Comparison of ENCODE assay signal across 2 cellular contexts in the genomic region with DNA sequence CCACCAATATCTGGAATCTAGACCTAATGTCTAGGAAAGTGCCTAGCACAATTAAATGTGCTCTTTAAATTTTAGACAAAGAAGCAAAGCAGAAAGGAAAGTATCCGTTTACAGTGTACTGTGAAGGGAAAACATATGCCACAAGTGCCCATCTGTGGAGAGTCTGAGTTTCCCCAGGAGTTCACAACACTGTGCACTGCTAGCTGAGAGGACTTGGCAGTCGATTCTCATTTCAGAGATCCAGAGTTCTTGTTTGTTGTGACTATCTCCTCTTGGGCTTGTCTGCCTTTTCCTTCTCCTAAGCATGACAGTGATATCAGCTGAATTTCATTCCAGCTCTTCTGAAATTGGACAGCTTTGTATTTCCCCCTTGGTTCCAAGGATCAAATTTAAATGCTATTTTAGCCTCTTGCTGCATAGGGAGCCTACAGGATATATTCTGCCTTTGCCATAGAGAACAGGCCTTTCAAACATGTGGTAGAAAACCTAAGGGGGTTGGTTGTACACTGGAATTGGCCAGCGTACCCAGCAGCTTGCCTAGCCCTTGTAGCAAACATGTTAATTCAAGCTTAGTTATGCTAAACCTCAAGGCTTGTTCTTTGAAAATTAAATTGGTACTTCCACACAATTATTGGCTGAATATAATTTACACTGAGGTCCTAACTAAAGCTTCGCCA.
TF ChIP-seq lines count a peak whose summit lies in the region.

No MANE protein-coding gene starts in this region.

TF ChIP-seq in SK-N-SH treated with all-trans-retinoic acid at 6 μM for 48 hours, 23 proteins besides CTCF, POLR2A, EP300 and RAD21 (continued from another document):
- TF ChIP-seq, protein P1, sequence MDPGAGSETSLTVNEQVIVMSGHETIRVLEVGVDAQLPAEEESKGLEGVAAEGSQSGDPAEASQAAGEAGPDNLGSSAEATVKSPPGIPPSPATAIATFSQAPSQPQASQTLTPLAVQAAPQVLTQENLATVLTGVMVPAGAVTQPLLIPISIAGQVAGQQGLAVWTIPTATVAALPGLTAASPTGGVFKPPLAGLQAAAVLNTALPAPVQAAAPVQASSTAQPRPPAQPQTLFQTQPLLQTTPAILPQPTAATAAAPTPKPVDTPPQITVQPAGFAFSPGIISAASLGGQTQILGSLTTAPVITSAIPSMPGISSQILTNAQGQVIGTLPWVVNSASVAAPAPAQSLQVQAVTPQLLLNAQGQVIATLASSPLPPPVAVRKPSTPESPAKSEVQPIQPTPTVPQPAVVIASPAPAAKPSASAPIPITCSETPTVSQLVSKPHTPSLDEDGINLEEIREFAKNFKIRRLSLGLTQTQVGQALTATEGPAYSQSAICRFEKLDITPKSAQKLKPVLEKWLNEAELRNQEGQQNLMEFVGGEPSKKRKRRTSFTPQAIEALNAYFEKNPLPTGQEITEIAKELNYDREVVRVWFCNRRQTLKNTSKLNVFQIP (CRISPR knock-in tag; IDR thresholded peaks at IDR 0.05; ENCODE audit: borderline replicate concordance, low read depth), result no peak
- no peak for TF ChIP-seq ZFP3 (CRISPR knock-in tag; IDR thresholded peaks at IDR 0.05)
- TF ChIP-seq, protein P2, sequence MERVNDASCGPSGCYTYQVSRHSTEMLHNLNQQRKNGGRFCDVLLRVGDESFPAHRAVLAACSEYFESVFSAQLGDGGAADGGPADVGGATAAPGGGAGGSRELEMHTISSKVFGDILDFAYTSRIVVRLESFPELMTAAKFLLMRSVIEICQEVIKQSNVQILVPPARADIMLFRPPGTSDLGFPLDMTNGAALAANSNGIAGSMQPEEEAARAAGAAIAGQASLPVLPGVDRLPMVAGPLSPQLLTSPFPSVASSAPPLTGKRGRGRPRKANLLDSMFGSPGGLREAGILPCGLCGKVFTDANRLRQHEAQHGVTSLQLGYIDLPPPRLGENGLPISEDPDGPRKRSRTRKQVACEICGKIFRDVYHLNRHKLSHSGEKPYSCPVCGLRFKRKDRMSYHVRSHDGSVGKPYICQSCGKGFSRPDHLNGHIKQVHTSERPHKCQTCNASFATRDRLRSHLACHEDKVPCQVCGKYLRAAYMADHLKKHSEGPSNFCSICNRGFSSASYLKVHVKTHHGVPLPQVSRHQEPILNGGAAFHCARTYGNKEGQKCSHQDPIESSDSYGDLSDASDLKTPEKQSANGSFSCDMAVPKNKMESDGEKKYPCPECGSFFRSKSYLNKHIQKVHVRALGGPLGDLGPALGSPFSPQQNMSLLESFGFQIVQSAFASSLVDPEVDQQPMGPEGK (CRISPR knock-in tag; IDR thresholded peaks at IDR 0.05; ENCODE audit: borderline replicate concordance), result no peak
- TF ChIP-seq CSDC2 (CRISPR knock-in tag; IDR thresholded peaks at IDR 0.05), result no peak
- no peak for TF ChIP-seq ZNF565 (CRISPR knock-in tag; conservative IDR thresholded peaks at IDR 0.05; ENCODE audit: low read depth)
- TF ChIP-seq BACH2 (CRISPR knock-in tag; IDR thresholded peaks at IDR 0.05; ENCODE audit: borderline replicate concordance), result no peak
- no peak for TF ChIP-seq RARB (CRISPR knock-in tag; IDR thresholded peaks at IDR 0.05)

TF ChIP-seq in SK-N-SH, 30 proteins besides CTCF, POLR2A, EP300 and RAD21 (continued from another document):
- TF ChIP-seq SMC3 (IDR thresholded peaks at IDR 0.05; ENCODE audit: low read depth, low read length) (no peak), MXI1 (IDR thresholded peaks at IDR 0.05; ENCODE audit: low read depth, low read length) (no peak), NFIC (IDR thresholded peaks at IDR 0.05; ENCODE audit: borderline replicate concordance) (no peak), TCF12 (IDR thresholded peaks at IDR 0.05) (no peak), POLR2AphosphoS5 (IDR thresholded peaks at IDR 0.05; ENCODE audit: low read depth, low read length) (no peak), YY1 (IDR thresholded peaks at IDR 0.05; ENCODE audit: low read depth) (no peak), FOSL2 (IDR thresholded peaks at IDR 0.05; ENCODE audit: borderline replicate concordance, low read depth) (no peak), RFX5 (IDR thresholded peaks at IDR 0.05; ENCODE audit: low read length) (no peak), MEF2A (IDR thresholded peaks at IDR 0.05; ENCODE audit: borderline replicate concordance, low read depth) (no peak), GABPA (IDR thresholded peaks at IDR 0.05; ENCODE audit: low read depth) (no peak)
